8 cellular contexts compared by ENCODE assay signal in genomic region chr7:726084-726853, GRCh38. TPM values are rescaled to one million over a fixed set of nuclear protein-coding genes. Genes with fewer than 3 reads are reported as not detected.
DNase-seq lines count a peak whose midpoint lies in the region; ATAC-seq and TF ChIP-seq lines count a peak whose summit lies in the region.

TSS of gene DNAAF5 (plus strand) at chr7:726699. CDS start at chr7:726721, 22 bp downstream.

- peak within 1 kb of the TSS; percentile 30 for H3K27ac ChIP-seq in layer of hippocampus (ENCODE audit: low read depth, low read length)

- peaks cover 13% of the 10 kb centered on the region for H3K36me3 Mint-ChIP-seq in chondrocyte (ENCODE audit: low read depth)

- H3K4me1 Mint-ChIP-seq in chondrocyte (ENCODE audit: low read depth) = peaks cover 32% of the 10 kb centered on the region

- ATAC-seq in GM19023 (IDR thresholded peaks at IDR 0.05; ENCODE audit: unreplicated experiment) (peak; percentile 86), HG03196 (IDR thresholded peaks at IDR 0.05; ENCODE audit: unreplicated experiment) (peak; percentile 86)

- H3K27me3 Mint-ChIP-seq in chondrocyte (ENCODE audit: low read depth) = no peaks in the 10 kb centered on the region

- H3K27me3 ChIP-seq in layer of hippocampus (ENCODE audit: control insufficient read depth, insufficient read depth, low read length) = no peaks in the 10 kb centered on the region

- TF ChIP-seq CTCF in AG10803 (conservative IDR thresholded peaks at IDR 0.05; ENCODE audit: low read length) (no peak), chondrocyte (IDR thresholded peaks at IDR 0.05) (no peak)

- no peak within 1 kb of the TSS for H3K27ac Mint-ChIP-seq in chondrocyte (ENCODE audit: unreplicated experiment)

- H3K4me3 ChIP-seq in AG10803 (ENCODE audit: low read length) = peak within 1 kb of the TSS; percentile 65

- DNase-seq in AG10803 (ENCODE audit: low read depth) (peak; percentile 80), NCI-H345 treated with DMSO at 0.1 percent for 48 hours (lab: John Stamatoyannopoulos, UW; ENCODE audit: unreplicated experiment) (peak; percentile 78), chondrocyte (ENCODE audit: low spot score) (peak; percentile 67)
- DNase-seq in activated CD4-positive, alpha-beta T cell treated with anti-CD3 and anti-CD28 coated beads for 1 hour = peak; percentile 80
- DNase-seq in stimulated activated CD4-positive, alpha-beta T cell treated with anti-CD3 and anti-CD28 coated beads, Interleukin-1b, Interleukin-23, amount 100 ng/mL, for 24 hours (ENCODE audit: low read depth in 4 of 4, low spot score in 1 of 4) = peak; percentile 68 to 85 (median 80)

- peak within 1 kb of the TSS; percentile 79 for H3K4me3 Mint-ChIP-seq in chondrocyte (ENCODE audit: unreplicated experiment)

- H3K9me3 Mint-ChIP-seq in chondrocyte (ENCODE audit: low read depth) = peaks cover 6% of the 10 kb centered on the region

RNA-seq across cellular contexts. Expression of gene DNAAF5, which starts in this region (rescaled TPM):
- total RNA-seq in chondrocyte = 15.3 to 23.2 TPM (median 16.6 TPM) in 3 replicates

Comparison
In these comparisons a context has a peak if more than half of its experiments do, and no peak if none do; other contexts are left out.
1. Peak in every context shown above with its lines: DNase-seq, ATAC-seq, H3K4me3 ChIP-seq and H3K27ac ChIP-seq.